In the genomic region with DNA sequence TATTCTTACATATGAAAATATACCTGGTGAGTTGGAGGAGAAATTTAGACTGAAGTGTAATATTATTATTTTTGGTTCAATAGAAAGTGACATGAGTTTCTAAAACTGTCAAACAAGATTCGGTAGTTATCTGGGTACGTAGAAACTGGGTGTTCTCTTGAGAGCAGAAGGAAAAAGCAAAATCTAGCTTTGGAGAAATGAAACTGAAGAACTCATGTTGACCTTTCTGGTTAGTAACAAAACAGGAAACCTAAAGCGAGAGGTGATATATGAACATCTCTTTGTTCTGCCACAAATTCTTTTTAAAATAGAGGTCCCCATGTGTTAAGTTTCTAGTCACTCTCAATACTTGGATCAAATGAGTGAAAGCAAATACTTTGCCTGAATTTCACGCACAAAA, we compare ENCODE assay signal across 12 cellular contexts.
DNase-seq lines count a peak whose midpoint lies in the region; ATAC-seq lines count a peak whose summit lies in the region.
"Had no signal": no experiment of that assay in that cellular context is flagged by ENCODE, and none has a peak within 500 bp of the region (broad histone marks: within the 10 kb centered on the region; RNA-seq: fewer than 3 reads in every experiment).

No MANE protein-coding gene starts in this region.

- H3K4me3 Mint-ChIP-seq in activated T-helper 17 cell treated with anti-CD3 and anti-CD28 coated beads, Interleukin-2, amount 50 U/mL, for 72 hours = no peak overlapping the region
- H3K4me3 Mint-ChIP-seq: endodermal cell, H9 had no signal

- peak; percentile 84 for ATAC-seq in HG02588 (IDR thresholded peaks at IDR 0.05; ENCODE audit: unreplicated experiment)
- ATAC-seq in HG03442 (IDR thresholded peaks at IDR 0.05; ENCODE audit: unreplicated experiment) = peak; percentile 82
- ATAC-seq in activated T-helper 17 cell treated with anti-CD3 and anti-CD28 coated beads, Interleukin-2, amount 50 U/mL, for 72 hours (replicated peaks) = no peak

- DNase-seq in SIG-M5 treated with dmso at 0.1 percent for 504 hours (lab: John Stamatoyannopoulos, UW; ENCODE audit: unreplicated experiment) (peak; percentile 7), SIG-M5 (lab: John Stamatoyannopoulos, UW) (no peak), pons (ENCODE audit: low spot score) (peak; percentile 26), retina (no peak), DMS79 treated with DMSO at 0.1 percent for 48 hours (lab: John Stamatoyannopoulos, UW) (no peak)
- DNase-seq: activated CD8-positive, alpha-beta memory T cell treated with anti-CD3 and anti-CD28 coated beads, Interleukin-2, amount 50 U/mL, for 4 hours; endodermal cell; H9; NCI-H345 had no signal

- H3K27ac Mint-ChIP-seq in activated T-helper 17 cell treated with anti-CD3 and anti-CD28 coated beads, Interleukin-2, amount 50 U/mL, for 72 hours = no peak overlapping the region
- H3K27ac Mint-ChIP-seq: endodermal cell, H9 had no signal

- no peaks in the 10 kb centered on the region for H3K4me1 Mint-ChIP-seq in activated T-helper 17 cell treated with anti-CD3 and anti-CD28 coated beads, Interleukin-2, amount 50 U/mL, for 72 hours

- peaks cover 12% of the 10 kb centered on the region for H3K9me3 Mint-ChIP-seq in activated T-helper 17 cell treated with anti-CD3 and anti-CD28 coated beads, Interleukin-2, amount 50 U/mL, for 72 hours
- H3K9me3 Mint-ChIP-seq: endodermal cell, H9 had no signal

- H3K36me3 Mint-ChIP-seq in activated T-helper 17 cell treated with anti-CD3 and anti-CD28 coated beads, Interleukin-2, amount 50 U/mL, for 72 hours (ENCODE audit: low read depth) = no peaks in the 10 kb centered on the region

- H3K27me3 Mint-ChIP-seq in activated T-helper 17 cell treated with anti-CD3 and anti-CD28 coated beads, Interleukin-2, amount 50 U/mL, for 72 hours = no peaks in the 10 kb centered on the region

Comparison
In these comparisons a context has a peak if more than half of its experiments do, and no peak if none do; other contexts are left out.
1. DNase-seq: peak in SIG-M5 treated with dmso at 0.1 percent for 504 hours (single experiment) and pons (single experiment); none in SIG-M5 (single experiment), retina (single experiment) and DMS79 treated with DMSO at 0.1 percent for 48 hours (single experiment).